Comparison of ENCODE assay signal across 1 cellular context in genomic region chr3:189710620-189711388, GRCh38.
TF ChIP-seq lines count a peak whose summit lies in the region.

No MANE protein-coding gene starts in this region.

TF ChIP-seq in SK-N-SH, 30 proteins besides CTCF, POLR2A, EP300 and RAD21 (continued from another document):
- TF ChIP-seq REST (IDR thresholded peaks at IDR 0.05; ENCODE audit: low read depth, low read length) (no peak), RCOR1 (IDR thresholded peaks at IDR 0.05; ENCODE audit: low read length) (no peak), FOXM1 (IDR thresholded peaks at IDR 0.05; ENCODE audit: low read depth) (no peak), FOSL2 (IDR thresholded peaks at IDR 0.05; ENCODE audit: borderline replicate concordance, low read depth) (no peak), MAX (IDR thresholded peaks at IDR 0.05; ENCODE audit: low read depth) (no peak), SIN3A (IDR thresholded peaks at IDR 0.05; ENCODE audit: borderline replicate concordance, low read depth, low read length) (no peak), USF2 (IDR thresholded peaks at IDR 0.05; ENCODE audit: borderline replicate concordance, low read depth, low read length) (no peak), FOXJ3 (CRISPR knock-in tag; IDR thresholded peaks at IDR 0.05) (no peak), POLR2AphosphoS5 (IDR thresholded peaks at IDR 0.05; ENCODE audit: low read depth, low read length) (no peak), MXI1 (IDR thresholded peaks at IDR 0.05; ENCODE audit: low read depth, low read length) (no peak), YY1 (IDR thresholded peaks at IDR 0.05; ENCODE audit: low read depth) (no peak), RXRA (IDR thresholded peaks at IDR 0.05; ENCODE audit: borderline replicate concordance, low read depth) (no peak)
TF ChIP-seq in SK-N-SH: peak in this region for 5.
